In genomic region chr4:137106287-137106686, GRCh38 we compare ENCODE assay signal across 26 cellular contexts.
"Had no signal": no experiment of that assay in that cellular context is flagged by ENCODE, and none has a peak within 500 bp of the region (broad histone marks: within the 10 kb centered on the region; RNA-seq: fewer than 3 reads in every experiment).

No MANE protein-coding gene starts in this region.

- H3K27ac ChIP-seq: breast epithelium, Peyer's patch had no signal

- H3K4me1 Mint-ChIP-seq: activated naive CD8-positive, alpha-beta T cell treated with anti-CD3 and anti-CD28 coated beads, Interleukin-2, amount 10 ng/mL, durations not matched to agents 7 days and 5 days; T-helper 17 cell; WTC11 had no signal

- ATAC-seq: activated CD8-positive, alpha-beta T cell treated with anti-CD3 and anti-CD28 coated beads, Interleukin-2, amount 10 ng/mL, durations not matched to agents 7 days and 5 days; T-helper 17 cell; WTC11 had no signal

- H3K27ac Mint-ChIP-seq: activated CD8-positive, alpha-beta T cell treated with anti-CD3 and anti-CD28 coated beads, Interleukin-2, amount 10 ng/mL, durations not matched to agents 7 days and 5 days; activated naive CD8-positive, alpha-beta T cell treated with anti-CD3 and anti-CD28 coated beads, Interleukin-2, amount 10 ng/mL, durations not matched to agents 7 days and 5 days; T-helper 17 cell; WTC11 had no signal

- H3K4me1 ChIP-seq: breast epithelium, Peyer's patch had no signal

- H3K36me3 Mint-ChIP-seq: activated naive CD8-positive, alpha-beta T cell treated with anti-CD3 and anti-CD28 coated beads, Interleukin-2, amount 10 ng/mL, durations not matched to agents 7 days and 5 days; WTC11 had no signal

- H3K36me3 ChIP-seq: breast epithelium, Peyer's patch had no signal

- H3K9me3 ChIP-seq: breast epithelium, Peyer's patch had no signal

- H3K4me3 Mint-ChIP-seq: activated CD8-positive, alpha-beta T cell treated with anti-CD3 and anti-CD28 coated beads, Interleukin-2, amount 10 ng/mL, durations not matched to agents 7 days and 5 days; activated naive CD8-positive, alpha-beta T cell treated with anti-CD3 and anti-CD28 coated beads, Interleukin-2, amount 10 ng/mL, durations not matched to agents 7 days and 5 days; T-helper 17 cell; WTC11 had no signal

- H3K27me3 ChIP-seq: breast epithelium, Peyer's patch had no signal

- H3K9me3 Mint-ChIP-seq: activated naive CD8-positive, alpha-beta T cell treated with anti-CD3 and anti-CD28 coated beads, Interleukin-2, amount 10 ng/mL, durations not matched to agents 7 days and 5 days; WTC11 had no signal

- DNase-seq: activated CD4-positive, alpha-beta T cell treated with anti-CD3 and anti-CD28 coated beads for 48 hours; activated CD4-positive, alpha-beta T cell treated with anti-CD3 and anti-CD28 coated beads, Interleukin-2, amount 50 U/mL, for 4 hours; activated CD4-positive, CD25-positive, alpha-beta regulatory T cell treated with anti-CD3 and anti-CD28 coated beads, Interleukin-2, amount 50 U/mL, for 72 hours; activated CD8-positive, alpha-beta memory T cell treated with anti-CD3 and anti-CD28 coated beads, Interleukin-2, amount 50 U/mL, for 48 hours; activated CD8-positive, alpha-beta T cell treated with anti-CD3 and anti-CD28 coated beads, Interleukin-2, amount 10 ng/mL, durations not matched to agents 7 days and 5 days; activated naive CD4-positive, alpha-beta T cell treated with anti-CD3 and anti-CD28 coated beads, Interleukin-2, amount 50 U/mL, for 16 hours; activated naive CD8-positive, alpha-beta T cell treated with anti-CD3 and anti-CD28 coated beads, Interleukin-2, amount 10 ng/mL, durations not matched to agents 7 days and 5 days; activated T-cell treated with anti-CD3 and anti-CD28 coated beads, Interleukin-2, amount 50 U/mL, for 1 hour; aorta; caudate nucleus; KG1; NCI-H1048; NCI-H146; NCI-H1930; NCI-H2171; NCI-H2227 treated with DMSO at 0.1 percent for 48 hours; NCI-H446 treated with DMSO at 0.1 percent for 48 hours; NCI-H524 treated with DMSO at 0.1 percent for 48 hours; NCI-H748 treated with DMSO at 0.1 percent for 48 hours; OCI-M1; Peyer's patch; SIG-M5; T-helper 17 cell; T-helper 9 cell had no signal

- H3K4me3 ChIP-seq: breast epithelium, Peyer's patch had no signal

- H3K27me3 Mint-ChIP-seq: activated naive CD8-positive, alpha-beta T cell treated with anti-CD3 and anti-CD28 coated beads, Interleukin-2, amount 10 ng/mL, durations not matched to agents 7 days and 5 days; T-helper 17 cell had no signal
